In the genomic region with DNA sequence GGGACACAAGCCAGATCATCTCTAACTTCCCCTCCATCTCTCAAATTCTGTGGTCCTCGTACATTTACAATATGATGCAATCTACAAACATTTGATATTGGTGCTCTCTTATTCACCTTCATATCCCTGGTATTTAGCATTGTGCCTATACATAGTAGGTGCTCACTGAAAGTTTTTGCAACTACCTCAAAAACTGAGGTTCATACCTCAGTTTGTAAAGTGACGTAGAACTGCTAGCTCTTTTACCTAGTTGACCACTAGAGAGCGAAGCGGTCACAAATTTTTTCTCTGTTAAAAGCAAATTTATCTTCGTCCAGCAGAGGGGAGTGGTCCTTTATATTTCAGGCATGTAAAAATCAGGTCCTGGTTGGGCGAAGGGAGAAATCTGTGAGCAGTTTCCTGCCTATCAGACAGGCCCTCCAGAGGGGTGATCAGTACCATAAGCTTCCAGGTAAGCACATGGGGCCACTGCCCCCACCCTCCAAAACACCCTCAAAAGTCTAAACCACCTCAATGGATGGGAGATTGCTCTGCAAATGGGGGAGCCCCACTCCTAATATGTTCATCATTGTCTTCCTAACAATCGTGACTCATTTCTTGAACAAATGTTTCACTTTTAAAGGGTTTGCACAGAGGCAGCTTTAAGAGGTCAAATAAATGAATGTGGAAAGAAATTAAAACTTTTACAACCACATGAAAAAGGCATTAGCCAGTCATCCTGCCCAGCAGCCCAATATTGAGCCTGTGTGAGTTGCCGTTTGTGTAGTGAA, we compare ENCODE assay signal across 1 cellular context.
A peak's percentile ranks its signal among the peaks of the same experiment; 100 is the strongest.
TF ChIP-seq lines count a peak whose summit lies in the region.

No MANE protein-coding gene starts in this region.

TF ChIP-seq in K562, 482 proteins besides CTCF, POLR2A, EP300 and RAD21 (continued from another document and continues in another):
- TF ChIP-seq, protein P1, sequence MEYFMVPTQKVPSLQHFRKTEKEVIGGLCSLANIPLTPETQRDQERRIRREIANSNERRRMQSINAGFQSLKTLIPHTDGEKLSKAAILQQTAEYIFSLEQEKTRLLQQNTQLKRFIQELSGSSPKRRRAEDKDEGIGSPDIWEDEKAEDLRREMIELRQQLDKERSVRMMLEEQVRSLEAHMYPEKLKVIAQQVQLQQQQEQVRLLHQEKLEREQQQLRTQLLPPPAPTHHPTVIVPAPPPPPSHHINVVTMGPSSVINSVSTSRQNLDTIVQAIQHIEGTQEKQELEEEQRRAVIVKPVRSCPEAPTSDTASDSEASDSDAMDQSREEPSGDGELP (CRISPR knock-in tag; IDR thresholded peaks at IDR 0.05; ENCODE audit: borderline replicate concordance) = peak; percentile 26; the same call in 1 of the 2 replicates
- TF ChIP-seq, protein P2, sequence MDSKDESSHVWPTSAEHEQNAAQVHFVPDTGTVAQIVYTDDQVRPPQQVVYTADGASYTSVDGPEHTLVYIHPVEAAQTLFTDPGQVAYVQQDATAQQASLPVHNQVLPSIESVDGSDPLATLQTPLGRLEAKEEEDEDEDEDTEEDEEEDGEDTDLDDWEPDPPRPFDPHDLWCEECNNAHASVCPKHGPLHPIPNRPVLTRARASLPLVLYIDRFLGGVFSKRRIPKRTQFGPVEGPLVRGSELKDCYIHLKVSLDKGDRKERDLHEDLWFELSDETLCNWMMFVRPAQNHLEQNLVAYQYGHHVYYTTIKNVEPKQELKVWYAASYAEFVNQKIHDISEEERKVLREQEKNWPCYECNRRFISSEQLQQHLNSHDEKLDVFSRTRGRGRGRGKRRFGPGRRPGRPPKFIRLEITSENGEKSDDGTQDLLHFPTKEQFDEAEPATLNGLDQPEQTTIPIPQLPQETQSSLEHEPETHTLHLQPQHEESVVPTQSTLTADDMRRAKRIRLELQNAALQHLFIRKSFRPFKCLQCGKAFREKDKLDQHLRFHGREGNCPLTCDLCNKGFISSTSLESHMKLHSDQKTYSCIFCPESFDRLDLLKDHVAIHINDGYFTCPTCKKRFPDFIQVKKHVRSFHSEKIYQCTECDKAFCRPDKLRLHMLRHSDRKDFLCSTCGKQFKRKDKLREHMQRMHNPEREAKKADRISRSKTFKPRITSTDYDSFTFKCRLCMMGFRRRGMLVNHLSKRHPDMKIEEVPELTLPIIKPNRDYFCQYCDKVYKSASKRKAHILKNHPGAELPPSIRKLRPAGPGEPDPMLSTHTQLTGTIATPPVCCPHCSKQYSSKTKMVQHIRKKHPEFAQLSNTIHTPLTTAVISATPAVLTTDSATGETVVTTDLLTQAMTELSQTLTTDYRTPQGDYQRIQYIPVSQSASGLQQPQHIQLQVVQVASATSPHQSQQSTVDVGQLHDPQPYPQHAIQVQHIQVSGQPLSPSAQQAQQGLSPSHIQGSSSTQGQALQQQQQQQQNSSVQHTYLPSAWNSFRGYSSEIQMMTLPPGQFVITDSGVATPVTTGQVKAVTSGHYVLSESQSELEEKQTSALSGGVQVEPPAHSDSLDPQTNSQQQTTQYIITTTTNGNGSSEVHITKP (IDR thresholded peaks at IDR 0.05; ENCODE audit: partially characterized antibody) = peak; percentile 54
- TF ChIP-seq ZBTB17 (CRISPR knock-in tag; IDR thresholded peaks at IDR 0.05) (no peak), TAF9B (IDR thresholded peaks at IDR 0.05; ENCODE audit: partially characterized antibody) (no peak), KAT7 (CRISPR knock-in tag; IDR thresholded peaks at IDR 0.05; ENCODE audit: borderline replicate concordance) (no peak), POLR2H (tag; IDR thresholded peaks at IDR 0.05; ENCODE audit: low read depth) (no peak), COPS2 (conservative IDR thresholded peaks at IDR 0.05) (no peak), ZNF347 (CRISPR knock-in tag; IDR thresholded peaks at IDR 0.05; ENCODE audit: low read depth) (no peak), ZNF239 (CRISPR knock-in tag; IDR thresholded peaks at IDR 0.05) (no peak), ZNF316 (IDR thresholded peaks at IDR 0.05) (peak; percentile 25; the same call in 1 of the 2 replicates), ARID2 (IDR thresholded peaks at IDR 0.05) (peak; percentile 84), MAFG (tag; conservative IDR thresholded peaks at IDR 0.05) (no peak), PML (IDR thresholded peaks at IDR 0.05; ENCODE audit: low read length) (no peak), TRIM28 (IDR thresholded peaks at IDR 0.05) (no peak)
- TF ChIP-seq, protein P3, sequence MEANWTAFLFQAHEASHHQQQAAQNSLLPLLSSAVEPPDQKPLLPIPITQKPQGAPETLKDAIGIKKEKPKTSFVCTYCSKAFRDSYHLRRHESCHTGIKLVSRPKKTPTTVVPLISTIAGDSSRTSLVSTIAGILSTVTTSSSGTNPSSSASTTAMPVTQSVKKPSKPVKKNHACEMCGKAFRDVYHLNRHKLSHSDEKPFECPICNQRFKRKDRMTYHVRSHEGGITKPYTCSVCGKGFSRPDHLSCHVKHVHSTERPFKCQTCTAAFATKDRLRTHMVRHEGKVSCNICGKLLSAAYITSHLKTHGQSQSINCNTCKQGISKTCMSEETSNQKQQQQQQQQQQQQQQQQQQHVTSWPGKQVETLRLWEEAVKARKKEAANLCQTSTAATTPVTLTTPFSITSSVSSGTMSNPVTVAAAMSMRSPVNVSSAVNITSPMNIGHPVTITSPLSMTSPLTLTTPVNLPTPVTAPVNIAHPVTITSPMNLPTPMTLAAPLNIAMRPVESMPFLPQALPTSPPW (CRISPR knock-in tag; IDR thresholded peaks at IDR 0.05) = peak; percentile 48; the same call in 1 of the 2 replicates
- TF ChIP-seq, protein P4, sequence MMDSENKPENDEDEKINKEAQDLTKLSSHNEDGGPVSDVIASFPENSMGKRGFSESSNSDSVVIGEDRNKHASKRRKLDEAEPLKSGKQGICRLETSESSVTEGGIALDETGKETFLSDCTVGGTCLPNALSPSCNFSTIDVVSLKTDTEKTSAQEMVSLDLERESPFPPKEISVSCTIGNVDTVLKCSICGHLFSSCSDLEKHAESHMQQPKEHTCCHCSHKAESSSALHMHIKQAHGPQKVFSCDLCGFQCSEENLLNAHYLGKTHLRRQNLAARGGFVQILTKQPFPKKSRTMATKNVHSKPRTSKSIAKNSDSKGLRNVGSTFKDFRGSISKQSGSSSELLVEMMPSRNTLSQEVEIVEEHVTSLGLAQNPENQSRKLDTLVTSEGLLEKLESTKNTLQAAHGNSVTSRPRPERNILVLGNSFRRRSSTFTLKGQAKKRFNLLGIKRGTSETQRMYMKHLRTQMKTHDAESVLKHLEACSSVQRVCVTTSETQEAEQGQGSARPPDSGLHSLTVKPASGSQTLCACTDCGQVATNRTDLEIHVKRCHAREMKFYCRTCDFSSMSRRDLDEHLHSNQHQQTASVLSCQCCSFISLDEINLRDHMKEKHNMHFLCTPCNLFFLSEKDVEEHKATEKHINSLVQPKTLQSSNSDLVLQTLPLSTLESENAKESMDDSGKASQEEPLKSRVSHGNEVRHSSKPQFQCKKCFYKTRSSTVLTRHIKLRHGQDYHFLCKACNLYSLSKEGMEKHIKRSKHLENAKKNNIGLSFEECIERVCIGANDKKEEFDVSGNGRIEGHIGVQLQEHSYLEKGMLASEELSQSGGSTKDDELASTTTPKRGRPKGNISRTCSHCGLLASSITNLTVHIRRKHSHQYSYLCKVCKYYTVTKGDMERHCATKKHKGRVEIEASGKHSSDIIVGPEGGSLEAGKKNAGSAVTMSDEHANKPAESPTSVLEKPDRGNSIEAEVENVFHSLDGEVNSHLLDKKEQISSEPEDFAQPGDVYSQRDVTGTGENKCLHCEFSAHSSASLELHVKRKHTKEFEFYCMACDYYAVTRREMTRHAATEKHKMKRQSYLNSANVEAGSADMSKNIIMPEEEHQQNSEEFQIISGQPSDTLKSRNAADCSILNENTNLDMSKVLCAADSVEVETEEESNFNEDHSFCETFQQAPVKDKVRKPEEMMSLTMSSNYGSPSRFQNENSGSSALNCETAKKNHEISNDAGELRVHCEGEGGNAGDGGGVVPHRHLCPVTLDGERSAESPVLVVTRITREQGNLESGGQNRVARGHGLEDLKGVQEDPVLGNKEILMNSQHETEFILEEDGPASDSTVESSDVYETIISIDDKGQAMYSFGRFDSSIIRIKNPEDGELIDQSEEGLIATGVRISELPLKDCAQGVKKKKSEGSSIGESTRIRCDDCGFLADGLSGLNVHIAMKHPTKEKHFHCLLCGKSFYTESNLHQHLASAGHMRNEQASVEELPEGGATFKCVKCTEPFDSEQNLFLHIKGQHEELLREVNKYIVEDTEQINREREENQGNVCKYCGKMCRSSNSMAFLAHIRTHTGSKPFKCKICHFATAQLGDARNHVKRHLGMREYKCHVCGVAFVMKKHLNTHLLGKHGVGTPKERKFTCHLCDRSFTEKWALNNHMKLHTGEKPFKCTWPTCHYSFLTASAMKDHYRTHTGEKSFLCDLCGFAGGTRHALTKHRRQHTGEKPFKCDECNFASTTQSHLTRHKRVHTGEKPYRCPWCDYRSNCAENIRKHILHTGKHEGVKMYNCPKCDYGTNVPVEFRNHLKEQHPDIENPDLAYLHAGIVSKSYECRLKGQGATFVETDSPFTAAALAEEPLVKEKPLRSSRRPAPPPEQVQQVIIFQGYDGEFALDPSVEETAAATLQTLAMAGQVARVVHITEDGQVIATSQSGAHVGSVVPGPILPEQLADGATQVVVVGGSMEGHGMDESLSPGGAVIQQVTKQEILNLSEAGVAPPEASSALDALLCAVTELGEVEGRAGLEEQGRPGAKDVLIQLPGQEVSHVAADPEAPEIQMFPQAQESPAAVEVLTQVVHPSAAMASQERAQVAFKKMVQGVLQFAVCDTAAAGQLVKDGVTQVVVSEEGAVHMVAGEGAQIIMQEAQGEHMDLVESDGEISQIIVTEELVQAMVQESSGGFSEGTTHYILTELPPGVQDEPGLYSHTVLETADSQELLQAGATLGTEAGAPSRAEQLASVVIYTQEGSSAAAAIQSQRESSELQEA (IDR thresholded peaks at IDR 0.05; ENCODE audit: low read depth) = no peak
- TF ChIP-seq, protein P5, sequence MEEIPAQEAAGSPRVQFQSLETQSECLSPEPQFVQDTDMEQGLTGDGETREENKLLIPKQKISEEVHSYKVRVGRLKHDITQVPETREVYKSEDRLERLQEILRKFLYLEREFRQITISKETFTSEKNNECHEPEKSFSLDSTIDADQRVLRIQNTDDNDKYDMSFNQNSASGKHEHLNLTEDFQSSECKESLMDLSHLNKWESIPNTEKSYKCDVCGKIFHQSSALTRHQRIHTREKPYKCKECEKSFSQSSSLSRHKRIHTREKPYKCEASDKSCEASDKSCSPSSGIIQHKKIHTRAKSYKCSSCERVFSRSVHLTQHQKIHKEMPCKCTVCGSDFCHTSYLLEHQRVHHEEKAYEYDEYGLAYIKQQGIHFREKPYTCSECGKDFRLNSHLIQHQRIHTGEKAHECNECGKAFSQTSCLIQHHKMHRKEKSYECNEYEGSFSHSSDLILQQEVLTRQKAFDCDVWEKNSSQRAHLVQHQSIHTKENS (CRISPR knock-in tag; IDR thresholded peaks at IDR 0.05) = peak; percentile 72; the same call in 1 of the 2 replicates
- TF ChIP-seq, protein P6, sequence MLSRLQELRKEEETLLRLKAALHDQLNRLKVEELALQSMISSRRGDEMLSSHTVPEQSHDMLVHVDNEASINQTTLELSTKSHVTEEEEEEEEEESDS (CRISPR knock-in tag; IDR thresholded peaks at IDR 0.05) = no peak
- TF ChIP-seq, protein P7, sequence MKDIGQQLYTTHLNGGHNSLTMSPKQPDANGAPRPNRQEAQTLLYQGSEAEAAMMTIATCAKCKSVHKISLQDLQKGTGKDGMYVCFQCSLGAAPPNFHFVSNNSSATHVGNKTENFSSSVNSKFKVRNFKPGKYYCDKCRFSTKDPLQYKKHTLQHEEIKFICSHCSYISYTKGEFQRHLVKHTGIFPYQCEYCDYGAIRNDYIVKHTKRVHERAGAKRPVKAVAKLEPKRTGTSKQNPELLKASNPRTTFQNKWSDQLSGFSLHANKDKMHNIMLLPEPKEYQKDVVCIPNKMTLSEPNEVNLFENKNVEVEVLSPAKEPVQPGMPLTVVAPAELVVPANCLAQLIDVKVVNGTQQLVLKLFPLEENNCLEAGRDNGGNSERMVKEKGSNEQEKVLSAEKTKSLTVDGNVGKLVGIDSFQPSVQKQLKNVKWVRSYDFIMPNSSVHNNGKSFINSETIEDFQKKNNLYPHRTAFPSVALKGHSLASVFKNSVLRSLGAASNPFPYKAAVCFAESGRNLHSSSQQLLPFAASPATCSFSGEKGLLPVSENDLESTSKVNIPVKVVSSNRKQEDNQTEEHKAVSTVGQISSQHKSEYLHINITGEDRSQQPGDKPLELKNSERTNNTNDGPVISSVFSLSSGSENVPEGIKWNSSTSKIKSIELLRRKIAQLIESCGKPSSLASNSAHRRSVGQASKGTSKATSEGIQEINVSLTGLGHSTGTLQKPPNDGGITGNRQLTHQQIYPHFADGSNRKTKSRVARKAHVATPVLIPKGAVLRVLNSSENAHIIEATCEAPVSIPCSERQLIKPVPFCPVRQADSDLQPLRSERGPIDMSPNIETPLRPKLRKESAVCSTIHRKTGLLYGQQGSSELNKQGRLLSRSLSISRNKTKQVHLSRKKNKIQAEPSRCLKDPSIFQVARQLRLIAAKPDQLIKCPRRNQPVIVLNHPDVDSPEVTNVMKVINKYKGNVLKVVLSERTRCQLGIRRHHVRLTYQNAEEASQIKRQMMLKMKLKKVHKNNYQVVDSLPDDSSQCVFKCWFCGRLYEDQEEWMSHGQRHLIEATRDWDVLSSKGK (CRISPR knock-in tag; IDR thresholded peaks at IDR 0.05) = no peak
- TF ChIP-seq, protein P8, sequence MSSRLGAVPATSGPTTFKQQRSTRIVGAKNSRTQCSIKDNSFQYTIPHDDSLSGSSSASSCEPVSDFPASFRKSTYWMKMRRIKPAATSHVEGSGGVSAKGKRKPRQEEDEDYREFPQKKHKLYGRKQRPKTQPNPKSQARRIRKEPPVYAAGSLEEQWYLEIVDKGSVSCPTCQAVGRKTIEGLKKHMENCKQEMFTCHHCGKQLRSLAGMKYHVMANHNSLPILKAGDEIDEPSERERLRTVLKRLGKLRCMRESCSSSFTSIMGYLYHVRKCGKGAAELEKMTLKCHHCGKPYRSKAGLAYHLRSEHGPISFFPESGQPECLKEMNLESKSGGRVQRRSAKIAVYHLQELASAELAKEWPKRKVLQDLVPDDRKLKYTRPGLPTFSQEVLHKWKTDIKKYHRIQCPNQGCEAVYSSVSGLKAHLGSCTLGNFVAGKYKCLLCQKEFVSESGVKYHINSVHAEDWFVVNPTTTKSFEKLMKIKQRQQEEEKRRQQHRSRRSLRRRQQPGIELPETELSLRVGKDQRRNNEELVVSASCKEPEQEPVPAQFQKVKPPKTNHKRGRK (tag; IDR thresholded peaks at IDR 0.05) = no peak
- TF ChIP-seq, protein P9, sequence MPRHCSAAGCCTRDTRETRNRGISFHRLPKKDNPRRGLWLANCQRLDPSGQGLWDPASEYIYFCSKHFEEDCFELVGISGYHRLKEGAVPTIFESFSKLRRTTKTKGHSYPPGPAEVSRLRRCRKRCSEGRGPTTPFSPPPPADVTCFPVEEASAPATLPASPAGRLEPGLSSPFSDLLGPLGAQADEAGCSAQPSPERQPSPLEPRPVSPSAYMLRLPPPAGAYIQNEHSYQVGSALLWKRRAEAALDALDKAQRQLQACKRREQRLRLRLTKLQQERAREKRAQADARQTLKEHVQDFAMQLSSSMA (CRISPR knock-in tag; IDR thresholded peaks at IDR 0.05) = no peak
